Comparison of ENCODE assay signal across 17 cellular contexts in the genomic region with DNA sequence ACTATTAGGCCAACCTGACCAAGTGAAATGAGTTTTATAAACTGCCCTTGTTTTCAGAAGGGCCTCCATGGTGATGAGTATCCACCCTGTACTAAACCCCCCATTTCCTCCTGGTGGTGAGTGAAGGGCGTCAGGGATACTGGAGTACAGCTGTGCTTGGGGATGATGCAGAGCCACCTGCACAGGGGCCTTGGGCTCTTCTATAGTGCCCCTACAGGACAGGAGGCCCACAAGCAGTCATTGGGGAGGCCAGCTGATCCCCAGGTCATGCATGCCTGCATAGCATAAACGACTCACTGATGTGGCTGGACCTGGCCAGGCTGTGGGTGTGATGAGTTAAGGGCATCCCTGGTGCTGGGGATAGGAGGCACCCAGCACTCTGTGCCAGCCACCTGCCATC.
DNase-seq lines count a peak whose midpoint lies in the region; ATAC-seq and TF ChIP-seq lines count a peak whose summit lies in the region.
"Had no signal": no experiment of that assay in that cellular context is flagged by ENCODE, and none has a peak within 500 bp of the region (broad histone marks: within the 10 kb centered on the region; RNA-seq: fewer than 3 reads in every experiment).

No MANE protein-coding gene starts in this region.

- intact Hi-C loops in activated CD8-positive, alpha-beta T cell treated with anti-CD3 and anti-CD28 coated beads for 36 hours (cut with micrococcal nuclease) = no loop called here
- intact Hi-C loops in testis (cut with DNase I; ENCODE audit: low total_unique reads) = no loop called here

- TF ChIP-seq CTCF in activated CD8-positive, alpha-beta T cell treated with anti-CD3 and anti-CD28 coated beads for 36 hours (IDR thresholded peaks at IDR 0.05) = no peak
- TF ChIP-seq CTCF in endodermal cell (conservative IDR thresholded peaks at IDR 0.05) (peak; percentile 31), testis (IDR thresholded peaks at IDR 0.05) (no peak)

- H3K9me3 ChIP-seq in endodermal cell (ENCODE audit: control insufficient read depth, low read length) (no peaks in the 10 kb centered on the region), testis (no peaks in the 10 kb centered on the region)

- H3K27ac ChIP-seq in endodermal cell (ENCODE audit: low read depth, low read length) (no peak overlapping the region), testis (no peak overlapping the region)

- H3K27ac Mint-ChIP-seq in activated CD8-positive, alpha-beta T cell treated with anti-CD3 and anti-CD28 coated beads for 36 hours = no peak overlapping the region
- no peak overlapping the region for H3K27ac Mint-ChIP-seq in activated CD8-positive, alpha-beta T cell treated with anti-CD3 and anti-CD28 coated beads, Interleukin-2, amount 10 ng/mL, durations not matched to agents 7 days and 5 days
- H3K27ac Mint-ChIP-seq in endodermal cell = no peak overlapping the region
- H3K27ac Mint-ChIP-seq: B cell had no signal

- TF ChIP-seq POLR2A in testis (IDR thresholded peaks at IDR 0.05) = no peak

- H3K27me3 ChIP-seq in endodermal cell (ENCODE audit: control insufficient read depth, insufficient read depth, low read length, poor library complexity, severe bottlenecking) = no peaks in the 10 kb centered on the region
- no peaks in the 10 kb centered on the region for H3K27me3 ChIP-seq in testis

- H3K27me3 Mint-ChIP-seq in activated CD8-positive, alpha-beta T cell treated with anti-CD3 and anti-CD28 coated beads for 36 hours = peaks cover 8% of the 10 kb centered on the region
- peaks cover 5% of the 10 kb centered on the region for H3K27me3 Mint-ChIP-seq in activated CD8-positive, alpha-beta T cell treated with anti-CD3 and anti-CD28 coated beads, Interleukin-2, amount 10 ng/mL, durations not matched to agents 7 days and 5 days (ENCODE audit: low read depth)
- peaks cover 5% of the 10 kb centered on the region for H3K27me3 Mint-ChIP-seq in endodermal cell (ENCODE audit: insufficient read depth)

- H3K4me1 Mint-ChIP-seq in activated CD8-positive, alpha-beta T cell treated with anti-CD3 and anti-CD28 coated beads for 36 hours (ENCODE audit: low read depth) = no peaks in the 10 kb centered on the region
- H3K4me1 Mint-ChIP-seq in activated CD8-positive, alpha-beta T cell treated with anti-CD3 and anti-CD28 coated beads, Interleukin-2, amount 10 ng/mL, durations not matched to agents 7 days and 5 days (ENCODE audit: low read depth) = no peaks in the 10 kb centered on the region
- no peaks in the 10 kb centered on the region for H3K4me1 Mint-ChIP-seq in endodermal cell
- H3K4me1 Mint-ChIP-seq: B cell had no signal

- POLR2A ChIA-PET in activated CD8-positive, alpha-beta T cell treated with anti-CD3 and anti-CD28 coated beads for 36 hours (lab: Charles Lee) = no interaction called here
- POLR2A ChIA-PET in activated CD8-positive, alpha-beta T cell treated with anti-CD3 and anti-CD28 coated beads, Interleukin-2, amount 10 ng/mL, durations not matched to agents 7 days and 5 days (lab: Charles Lee) = no interaction called here

- DNase-seq in activated CD8-positive, alpha-beta T cell treated with anti-CD3 and anti-CD28 coated beads for 36 hours = peak; percentile 2
- no peak for DNase-seq in activated CD8-positive, alpha-beta T cell treated with anti-CD3 and anti-CD28 coated beads, Interleukin-2, amount 10 ng/mL, durations not matched to agents 7 days and 5 days
- peak; percentile 4 for DNase-seq in HT1080 (ENCODE audit: low read depth)
- DNase-seq in endodermal cell = no peak
- DNase-seq in testis = peak; percentile 17
- DNase-seq in occipital lobe (lab: John Stamatoyannopoulos, UW) = no peak
- DNase-seq in HPDE6-E6E7 (ENCODE audit: extremely low spot score) = no peak
- DNase-seq: GOT3, KBM-7, NCI-H1417, NCI-H187, NCI-H2227 treated with DMSO at 0.1 percent for 48 hours, NCI-H510A treated with DMSO at 0.1 percent for 48 hours, NCI-H774, OCI-M1, SIG-M5 had no signal

- no peaks in the 10 kb centered on the region for H3K36me3 ChIP-seq in endodermal cell (ENCODE audit: control insufficient read depth, insufficient read depth, low read length)
- no peaks in the 10 kb centered on the region for H3K36me3 ChIP-seq in testis (ENCODE audit: low read depth, missing control alignments)

- ATAC-seq in activated CD8-positive, alpha-beta T cell treated with anti-CD3 and anti-CD28 coated beads for 36 hours = peak; percentile 30
- no peak for ATAC-seq in activated CD8-positive, alpha-beta T cell treated with anti-CD3 and anti-CD28 coated beads, Interleukin-2, amount 10 ng/mL, durations not matched to agents 7 days and 5 days

- H3K4me3 Mint-ChIP-seq in activated CD8-positive, alpha-beta T cell treated with anti-CD3 and anti-CD28 coated beads for 36 hours = no peak overlapping the region
- H3K4me3 Mint-ChIP-seq in activated CD8-positive, alpha-beta T cell treated with anti-CD3 and anti-CD28 coated beads, Interleukin-2, amount 10 ng/mL, durations not matched to agents 7 days and 5 days = no peak overlapping the region
- H3K4me3 Mint-ChIP-seq in endodermal cell = no peak overlapping the region
- H3K4me3 Mint-ChIP-seq: B cell had no signal

- H3K4me1 ChIP-seq in endodermal cell (ENCODE audit: control insufficient read depth, insufficient read depth, low read length) = no peaks in the 10 kb centered on the region
- no peaks in the 10 kb centered on the region for H3K4me1 ChIP-seq in testis

- CTCF ChIA-PET in activated CD8-positive, alpha-beta T cell treated with anti-CD3 and anti-CD28 coated beads for 36 hours (lab: Charles Lee) = no interaction called here
- CTCF ChIA-PET in activated CD8-positive, alpha-beta T cell treated with anti-CD3 and anti-CD28 coated beads, Interleukin-2, amount 10 ng/mL, durations not matched to agents 7 days and 5 days (lab: Charles Lee) = no interaction called here

- H3K9ac ChIP-seq in endodermal cell (ENCODE audit: extremely low read depth, low read length, poor library complexity, severe bottlenecking) = no peak overlapping the region

- no peaks in the 10 kb centered on the region for H3K9me3 Mint-ChIP-seq in activated CD8-positive, alpha-beta T cell treated with anti-CD3 and anti-CD28 coated beads for 36 hours
- H3K9me3 Mint-ChIP-seq in activated CD8-positive, alpha-beta T cell treated with anti-CD3 and anti-CD28 coated beads, Interleukin-2, amount 10 ng/mL, durations not matched to agents 7 days and 5 days (ENCODE audit: insufficient read depth) = no peaks in the 10 kb centered on the region
- no peaks in the 10 kb centered on the region for H3K9me3 Mint-ChIP-seq in endodermal cell

- no peak overlapping the region for H3K4me3 ChIP-seq in endodermal cell (ENCODE audit: low read length)
- H3K4me3 ChIP-seq in testis = no peak overlapping the region

- 80 to 90% methylated on average over 1 to 2 of the region's 2 CpGs for WGBS in endodermal cell (ENCODE audit: insufficient coverage in 1 of 2, insufficient read length in 1 of 2), 2 experiments
- 82 to 85% methylated on average over 1 to 2 of the region's 2 CpGs for WGBS in testis, 2 donors

- no peaks in the 10 kb centered on the region for H3K36me3 Mint-ChIP-seq in activated CD8-positive, alpha-beta T cell treated with anti-CD3 and anti-CD28 coated beads for 36 hours (ENCODE audit: low read depth)
- no peaks in the 10 kb centered on the region for H3K36me3 Mint-ChIP-seq in activated CD8-positive, alpha-beta T cell treated with anti-CD3 and anti-CD28 coated beads, Interleukin-2, amount 10 ng/mL, durations not matched to agents 7 days and 5 days (ENCODE audit: low read depth)
- no peaks in the 10 kb centered on the region for H3K36me3 Mint-ChIP-seq in endodermal cell (ENCODE audit: low read depth)

Comparison
In these comparisons a context has a peak if more than half of its experiments do, and no peak if none do; other contexts are left out.
1. DNase-seq: peak in activated CD8-positive, alpha-beta T cell treated with anti-CD3 and anti-CD28 coated beads for 36 hours (single experiment), HT1080 (single experiment) and testis (single experiment); none in activated CD8-positive, alpha-beta T cell treated with anti-CD3 and anti-CD28 coated beads, Interleukin-2, amount 10 ng/mL, durations not matched to agents 7 days and 5 days (single experiment), endodermal cell (single experiment), occipital lobe (single experiment) and HPDE6-E6E7 (single experiment).